In genomic region chr4:185865901-185866328, GRCh38 we compare ENCODE assay signal across 10 cellular contexts. TPM values are rescaled to one million over a fixed set of nuclear protein-coding genes. Genes with fewer than 3 reads are reported as not detected.
DNase-seq lines count a peak whose midpoint lies in the region; ATAC-seq and TF ChIP-seq lines count a peak whose summit lies in the region.
"Had no signal": no experiment of that assay in that cellular context is flagged by ENCODE, and none has a peak within 500 bp of the region (broad histone marks: within the 10 kb centered on the region; RNA-seq: fewer than 3 reads in every experiment).

No MANE protein-coding gene starts in this region.

- TF ChIP-seq CTCF in AG10803 (conservative IDR thresholded peaks at IDR 0.05; ENCODE audit: low read length) (no peak), lower lobe of right lung (IDR thresholded peaks at IDR 0.05) (no peak), ovary (IDR thresholded peaks at IDR 0.05) (no peak)

- H3K4me1 ChIP-seq in lower lobe of right lung (no peaks in the 10 kb centered on the region), ovary (ENCODE audit: insufficient read depth) (no peaks in the 10 kb centered on the region)

- H3K36me3 ChIP-seq in MG63, result no peaks in the 10 kb centered on the region; the same call in 1 of the 2 replicates
- no peaks in the 10 kb centered on the region for H3K36me3 ChIP-seq in lower lobe of right lung
- H3K36me3 ChIP-seq in ovary, result no peaks in the 10 kb centered on the region

- intact Hi-C loops in lower lobe of right lung (cut with DNase I) (no loop called here), ovary (cut with DNase I) (no loop called here)

- no peak for TF ChIP-seq POLR2A in ovary (IDR thresholded peaks at IDR 0.05)

- 76 to 90% (median 80%) methylated on average over 4 of the region's 4 CpGs for WGBS in ovary, 3 donors

- H3K4me3 ChIP-seq in AG10803 (ENCODE audit: low read length), result no peak overlapping the region
- no peak overlapping the region for H3K4me3 ChIP-seq in MG63
- no peak overlapping the region for H3K4me3 ChIP-seq in lower lobe of right lung
- no peak overlapping the region for H3K4me3 ChIP-seq in ovary

- DNase-seq in AG10803 (ENCODE audit: low read depth) (peak; percentile 85), MG63 (peak; percentile 62), dedifferentiated amniotic fluid mesenchymal stem cell (ENCODE audit: extremely low spot score) (peak; percentile 51), lower lobe of right lung (no peak), ovary (no peak), NCI-H446 (lab: John Stamatoyannopoulos, UW) (no peak)
- DNase-seq: activated CD8-positive, alpha-beta T cell treated with anti-CD3 and anti-CD28 coated beads for 36 hours; AML-193 had no signal

- H3K27ac ChIP-seq in lower lobe of right lung (no peak overlapping the region), ovary (no peak overlapping the region)

- H3K9me3 ChIP-seq in MG63, result no peaks in the 10 kb centered on the region
- no peaks in the 10 kb centered on the region for H3K9me3 ChIP-seq in lower lobe of right lung
- no peaks in the 10 kb centered on the region for H3K9me3 ChIP-seq in ovary

- H3K27me3 ChIP-seq in MG63 (no peaks in the 10 kb centered on the region), lower lobe of right lung (ENCODE audit: low read depth) (no peaks in the 10 kb centered on the region), ovary (no peaks in the 10 kb centered on the region)

- peak; percentile 66 to 85 for ATAC-seq in lower lobe of right lung
- no peak for ATAC-seq in HG02973 (IDR thresholded peaks at IDR 0.05; ENCODE audit: unreplicated experiment)
- ATAC-seq in GM18858 (IDR thresholded peaks at IDR 0.05; ENCODE audit: unreplicated experiment), result no peak
- ATAC-seq: activated CD8-positive, alpha-beta T cell treated with anti-CD3 and anti-CD28 coated beads for 36 hours had no signal

- no peak for TF ChIP-seq EP300 in ovary (IDR thresholded peaks at IDR 0.05)

RNA-seq across cellular contexts. Expression of gene SORBS2, which starts 53.9 kb away (rescaled TPM):
- 0.07 and 0.10 TPM in 2 replicates for total RNA-seq in MG63 (2014; rRNA removed; shearing (Covaris generic); ENCODE audit: low replicate concordance)
- 49.3 TPM for total RNA-seq in lower lobe of right lung
- total RNA-seq in ovary, result 10 to 100 TPM; 17.4 to 80.0 (median 32.7) TPM
- 100 to 1,000 TPM in 1 of 2 donors, 10 to 100 TPM in 1; 24.2 to 204 TPM for polyA plus RNA-seq in ovary
- total RNA-seq: activated CD8-positive, alpha-beta T cell treated with anti-CD3 and anti-CD28 coated beads for 36 hours had no signal

Comparison
In these comparisons a context has a peak if more than half of its experiments do, and no peak if none do; other contexts are left out.
1. DNase-seq: peak in AG10803 (single experiment), MG63 (single experiment) and dedifferentiated amniotic fluid mesenchymal stem cell (single experiment); none in lower lobe of right lung (single experiment), ovary (0 of 5) and NCI-H446 (0 of 2).
2. ATAC-seq: peak in lower lobe of right lung (2 of 2); none in HG02973 (single experiment) and GM18858 (single experiment).
3. RNA of gene SORBS2, which starts 53.9 kb away (total RNA-seq): 49.3 TPM in lower lobe of right lung (single experiment) and 17.4 to 80.0 TPM in ovary; 0.07 to 0.10 TPM in MG63; every median in the first group is over 10 times any median in the second.